Comparison of ENCODE assay signal across 10 cellular contexts in genomic region chr3:134797080-134797801, GRCh38. TPM values are rescaled to one million over a fixed set of nuclear protein-coding genes. Genes with fewer than 3 reads are reported as not detected.
DNase-seq lines count a peak whose midpoint lies in the region; ATAC-seq and TF ChIP-seq lines count a peak whose summit lies in the region.
"Had no signal": no experiment of that assay in that cellular context is flagged by ENCODE, and none has a peak within 500 bp of the region (broad histone marks: within the 10 kb centered on the region; RNA-seq: fewer than 3 reads in every experiment).

No MANE protein-coding gene starts in this region.

- peaks cover 56% of the 10 kb centered on the region for H3K27me3 Mint-ChIP-seq in activated CD4-positive, alpha-beta memory T cell treated with anti-CD3 and anti-CD28 coated beads, Interleukin-2, amount 10 ng/mL, durations not matched to agents 7 days and 5 days
- H3K27me3 Mint-ChIP-seq in activated CD4-positive, alpha-beta memory T cell treated with anti-CD3 and anti-CD28 coated beads for 36 hours = peaks cover 34% of the 10 kb centered on the region
- H3K27me3 Mint-ChIP-seq in CD14-positive monocyte (ENCODE audit: low read depth in 3 of 3) = peaks cover 45 to 64% (median 52%) of the 10 kb centered on the region in 3 donors

- H3K36me3 ChIP-seq in lower lobe of right lung (no peaks in the 10 kb centered on the region), stomach smooth muscle (ENCODE audit: control insufficient read depth in 2 of 2, insufficient read depth in 2 of 2, low read length in 2 of 2) (no peaks in the 10 kb centered on the region), HAP-1 (replicated peaks) (no peaks in the 10 kb centered on the region)

- peak overlapping the region; percentile 27 for H3K4me3 Mint-ChIP-seq in activated CD4-positive, alpha-beta memory T cell treated with anti-CD3 and anti-CD28 coated beads, Interleukin-2, amount 10 ng/mL, durations not matched to agents 7 days and 5 days
- H3K4me3 Mint-ChIP-seq in activated CD4-positive, alpha-beta memory T cell treated with anti-CD3 and anti-CD28 coated beads for 36 hours = no peak overlapping the region
- H3K4me3 Mint-ChIP-seq in CD14-positive monocyte = peak overlapping the region in 1 of 2 donors; percentile 84

- POLR2A ChIA-PET in activated CD4-positive, alpha-beta memory T cell treated with anti-CD3 and anti-CD28 coated beads, Interleukin-2, amount 10 ng/mL, durations not matched to agents 7 days and 5 days (lab: Charles Lee) = no interaction called here
- POLR2A ChIA-PET in activated CD4-positive, alpha-beta memory T cell treated with anti-CD3 and anti-CD28 coated beads for 36 hours (lab: Charles Lee) = interaction anchor here (0.9 to 1.5 kb wide), 3 partner anchors 11 to 81 kb away, joined by 3 to 4 read pairs (median 3); no protein-coding TSS in a partner anchor

- H3K27ac Mint-ChIP-seq in activated CD4-positive, alpha-beta memory T cell treated with anti-CD3 and anti-CD28 coated beads, Interleukin-2, amount 10 ng/mL, durations not matched to agents 7 days and 5 days = no peak overlapping the region
- no peak overlapping the region for H3K27ac Mint-ChIP-seq in activated CD4-positive, alpha-beta memory T cell treated with anti-CD3 and anti-CD28 coated beads for 36 hours
- no peak overlapping the region for H3K27ac Mint-ChIP-seq in CD14-positive monocyte

- H3K27ac ChIP-seq in lower lobe of right lung = no peak overlapping the region
- H3K27ac ChIP-seq in stomach smooth muscle (ENCODE audit: low read length) = no peak overlapping the region

- H3K9ac ChIP-seq in stomach smooth muscle (ENCODE audit: low read length in 2 of 2) = peak overlapping the region in 1 of 2 donors; percentile 76

- H3K9me3 ChIP-seq in lower lobe of right lung = no peaks in the 10 kb centered on the region
- H3K9me3 ChIP-seq in stomach smooth muscle (ENCODE audit: control insufficient read depth in 2 of 2, low read length in 2 of 2) = no peaks in the 10 kb centered on the region
- no peaks in the 10 kb centered on the region for H3K9me3 ChIP-seq in HAP-1

- intact Hi-C loops in activated CD4-positive, alpha-beta memory T cell treated with anti-CD3 and anti-CD28 coated beads for 36 hours (cut with micrococcal nuclease) = loop anchor here (10.0 kb wide), 1 partner anchor 178 kb away; no protein-coding TSS in a partner anchor
- intact Hi-C loops in lower lobe of right lung (cut with DNase I) (no loop called here), CD14-positive monocyte (cut with micrococcal nuclease) (loop anchor here (5.0 to 10.0 kb wide), 3 partner anchors 708 to 1100 kb away; no protein-coding TSS in a partner anchor)

- DNase-seq in activated CD4-positive, alpha-beta memory T cell treated with anti-CD3 and anti-CD28 coated beads, Interleukin-2, amount 10 ng/mL, durations not matched to agents 7 days and 5 days = no peak
- DNase-seq in activated CD4-positive, alpha-beta memory T cell treated with anti-CD3 and anti-CD28 coated beads for 36 hours = no peak
- DNase-seq in astrocyte of the hippocampus (ENCODE audit: low read depth, low spot score) (peak; percentile 10), lower lobe of right lung (no peak), HAP-1 (ENCODE audit: low spot score in 2 of 2) (no peak), CD14-positive monocyte (ENCODE audit: low spot score) (no peak), NCI-H1930 (lab: John Stamatoyannopoulos, UW) (no peak)
- DNase-seq: effector memory CD4-positive, alpha-beta T cell; NCI-H1694 treated with DMSO at 0.1 percent for 48 hours had no signal

- peaks cover 56% of the 10 kb centered on the region for H3K27me3 ChIP-seq in lower lobe of right lung (ENCODE audit: low read depth)
- H3K27me3 ChIP-seq in stomach smooth muscle (ENCODE audit: control insufficient read depth in 1 of 2, insufficient read depth in 2 of 2, low read length in 2 of 2) = peaks cover 14 to 26% of the 10 kb centered on the region in 2 donors
- H3K27me3 ChIP-seq in HAP-1 (ENCODE audit: low read depth) = peaks cover 42% of the 10 kb centered on the region

- H3K4me1 ChIP-seq in lower lobe of right lung (peaks cover 24% of the 10 kb centered on the region), stomach smooth muscle (ENCODE audit: control insufficient read depth, insufficient read depth, low read length) (peaks cover 41% of the 10 kb centered on the region), HAP-1 (no peaks in the 10 kb centered on the region)

- TF ChIP-seq CTCF in lower lobe of right lung (IDR thresholded peaks at IDR 0.05) = no peak
- TF ChIP-seq CTCF in CD14-positive monocyte (IDR thresholded peaks at IDR 0.05) = no peak

- peaks cover 28% of the 10 kb centered on the region for H3K4me1 Mint-ChIP-seq in activated CD4-positive, alpha-beta memory T cell treated with anti-CD3 and anti-CD28 coated beads, Interleukin-2, amount 10 ng/mL, durations not matched to agents 7 days and 5 days
- H3K4me1 Mint-ChIP-seq in activated CD4-positive, alpha-beta memory T cell treated with anti-CD3 and anti-CD28 coated beads for 36 hours (ENCODE audit: low read depth) = peaks cover 20% of the 10 kb centered on the region
- H3K4me1 Mint-ChIP-seq in CD14-positive monocyte = peaks cover 20% of the 10 kb centered on the region

- ATAC-seq in lower lobe of right lung = no peak

- H3K36me3 Mint-ChIP-seq in activated CD4-positive, alpha-beta memory T cell treated with anti-CD3 and anti-CD28 coated beads, Interleukin-2, amount 10 ng/mL, durations not matched to agents 7 days and 5 days (ENCODE audit: low read depth) = no peaks in the 10 kb centered on the region
- H3K36me3 Mint-ChIP-seq in activated CD4-positive, alpha-beta memory T cell treated with anti-CD3 and anti-CD28 coated beads for 36 hours = no peaks in the 10 kb centered on the region
- peaks cover 0 to 3% of the 10 kb centered on the region in 2 donors for H3K36me3 Mint-ChIP-seq in CD14-positive monocyte

- in situ Hi-C loops in HAP-1 (cut with MboI; ENCODE audit: low sequenced_read_pairs) = loop anchor here (10.0 to 25.0 kb wide), 3 partner anchors 718 to 1240 kb away; no protein-coding TSS in a partner anchor

- H3K4me3 ChIP-seq in lower lobe of right lung (peak overlapping the region; percentile 53), stomach smooth muscle (ENCODE audit: low read length in 2 of 2) (peak overlapping the region; percentile 79 to 81), HAP-1 (no peak overlapping the region)

- no peaks in the 10 kb centered on the region for H3K9me3 Mint-ChIP-seq in activated CD4-positive, alpha-beta memory T cell treated with anti-CD3 and anti-CD28 coated beads, Interleukin-2, amount 10 ng/mL, durations not matched to agents 7 days and 5 days
- no peaks in the 10 kb centered on the region for H3K9me3 Mint-ChIP-seq in activated CD4-positive, alpha-beta memory T cell treated with anti-CD3 and anti-CD28 coated beads for 36 hours
- peaks cover 0 to 9% (median 2%) of the 10 kb centered on the region in 7 donors for H3K9me3 Mint-ChIP-seq in CD14-positive monocyte

- CTCF ChIA-PET in activated CD4-positive, alpha-beta memory T cell treated with anti-CD3 and anti-CD28 coated beads, Interleukin-2, amount 10 ng/mL, durations not matched to agents 7 days and 5 days (lab: Charles Lee) = no interaction called here
- CTCF ChIA-PET in activated CD4-positive, alpha-beta memory T cell treated with anti-CD3 and anti-CD28 coated beads for 36 hours (lab: Charles Lee) = interaction anchor here (1.2 kb wide), 1 partner anchor 39 kb away, joined by 3 read pairs; no protein-coding TSS in a partner anchor

RNA-seq across cellular contexts. Expression of gene EPHB1, which starts 2.2 kb away (rescaled TPM):
- 1 to 10 TPM in 1 of 2 experiments, under 1 TPM in 1; 0.80 to 1.2 TPM for total RNA-seq in activated CD4-positive, alpha-beta memory T cell treated with anti-CD3 and anti-CD28 coated beads, Interleukin-2, amount 10 ng/mL, durations not matched to agents 7 days and 5 days
- 1 to 10 TPM; 1.3 TPM for total RNA-seq in activated CD4-positive, alpha-beta memory T cell treated with anti-CD3 and anti-CD28 coated beads for 36 hours
- total RNA-seq in lower lobe of right lung = 3.0 TPM
- polyA plus RNA-seq in CD14-positive monocyte = under 1 TPM; 0.06 to 0.55 TPM
